In genomic region chr18:69951182-69951581, GRCh38 we compare ENCODE assay signal across 16 cellular contexts. TPM values are rescaled to one million over a fixed set of nuclear protein-coding genes. Genes with fewer than 3 reads are reported as not detected.
DNase-seq lines count a peak whose midpoint lies in the region; ATAC-seq, FAIRE-seq and TF ChIP-seq lines count a peak whose summit lies in the region.
"Had no signal": no experiment of that assay in that cellular context is flagged by ENCODE, and none has a peak within 500 bp of the region (broad histone marks: within the 10 kb centered on the region; RNA-seq: fewer than 3 reads in every experiment).

No MANE protein-coding gene starts in this region.

- no peaks in the 10 kb centered on the region for H3K27me3 Mint-ChIP-seq in CD4-positive, alpha-beta memory T cell

- no peaks in the 10 kb centered on the region for H3K9me3 ChIP-seq in CD4-positive, alpha-beta memory T cell (ENCODE audit: control insufficient read depth in 1 of 2, low read length in 2 of 2)
- H3K9me3 ChIP-seq in kidney (ENCODE audit: control insufficient read depth in 1 of 2, low read length in 2 of 2): no peaks in the 10 kb centered on the region
- H3K9me3 ChIP-seq in left ventricle myocardium inferior (replicated peaks): peaks cover 4% of the 10 kb centered on the region
- H3K9me3 ChIP-seq: neutrophil had no signal

- TF ChIP-seq CTCF in cardiac fibroblast (IDR thresholded peaks at IDR 0.05; ENCODE audit: low read depth, low read length) (no peak), kidney (IDR thresholded peaks at IDR 0.05; ENCODE audit: borderline replicate concordance, extremely low read depth, insufficient read depth) (no peak), left ventricle myocardium inferior (IDR thresholded peaks at IDR 0.05; ENCODE audit: borderline replicate concordance) (no peak)

- peak overlapping the region in 5 of 8 donors; percentile 46 to 55 (median 51) for H3K4me3 Mint-ChIP-seq in CD4-positive, alpha-beta memory T cell

- H3K36me3 Mint-ChIP-seq in CD4-positive, alpha-beta memory T cell: peaks cover 12 to 16% of the 10 kb centered on the region in 2 donors

- H3K4me1 ChIP-seq in CD4-positive, alpha-beta memory T cell (ENCODE audit: insufficient read depth, low read length): peaks cover 91% of the 10 kb centered on the region
- peaks cover 0 to 9% of the 10 kb centered on the region in 2 donors for H3K4me1 ChIP-seq in kidney (ENCODE audit: control insufficient read depth in 1 of 2, insufficient read depth in 1 of 2, low read depth in 1 of 2, low read length in 2 of 2)
- H3K4me1 ChIP-seq in left ventricle myocardium inferior: peaks cover 23% of the 10 kb centered on the region

- CTCF ChIA-PET in CD4-positive, alpha-beta memory T cell (lab: Charles Lee; ENCODE audit: partially characterized antibody): interaction anchor here (1.1 to 1.6 kb wide), 2 partner anchors 8 to 17 kb away, joined by 4 to 9 read pairs; no protein-coding TSS in a partner anchor

- no peaks in the 10 kb centered on the region for H3K36me3 ChIP-seq in CD4-positive, alpha-beta memory T cell (ENCODE audit: insufficient read depth, low read length)
- H3K36me3 ChIP-seq in kidney (ENCODE audit: control insufficient read depth in 1 of 2, insufficient read depth in 2 of 2, low read length in 2 of 2): peaks cover 0 to 5% of the 10 kb centered on the region in 2 donors
- H3K36me3 ChIP-seq in left ventricle myocardium inferior: no peaks in the 10 kb centered on the region
- H3K36me3 ChIP-seq: neutrophil had no signal

- no peak for ATAC-seq in HG02852 (IDR thresholded peaks at IDR 0.05; ENCODE audit: unreplicated experiment)
- ATAC-seq: activated naive CD4-positive, alpha-beta T cell treated with anti-CD3 and anti-CD28 coated beads, Interleukin-2, amount 50 U/mL, for 72 hours; left lobe of liver had no signal

- H3K9ac ChIP-seq in kidney (ENCODE audit: low read length in 2 of 2): no peak overlapping the region

- H3K27me3 ChIP-seq in CD4-positive, alpha-beta memory T cell (ENCODE audit: insufficient read depth, low read length): no peaks in the 10 kb centered on the region
- no peaks in the 10 kb centered on the region for H3K27me3 ChIP-seq in left ventricle myocardium inferior (ENCODE audit: low read depth)
- H3K27me3 ChIP-seq: neutrophil had no signal

- POLR2A ChIA-PET in CD4-positive, alpha-beta memory T cell (lab: Charles Lee; ENCODE audit: partially characterized antibody): interaction anchor here (1.0 to 11.0 kb wide), 2 partner anchors 9 to 16 kb away, joined by 3 to 240 read pairs; no protein-coding TSS in a partner anchor

- FAIRE-seq in kidney (lab: Jason Lieb, UNC): no peak
- FAIRE-seq: colon, small intestine had no signal

- peak overlapping the region; percentile 0 for H3K27ac ChIP-seq in CD4-positive, alpha-beta memory T cell (ENCODE audit: low read depth, low read length)
- H3K27ac ChIP-seq in kidney (ENCODE audit: low read depth in 2 of 2, low read length in 2 of 2) (no peak overlapping the region), left ventricle myocardium inferior (replicated peaks) (no peak overlapping the region)
- H3K27ac ChIP-seq: epithelial cell of prostate, neutrophil had no signal

- H3K27ac Mint-ChIP-seq in CD4-positive, alpha-beta memory T cell: peak overlapping the region in 6 of 7 donors; percentile 43 to 94 (median 78)

- H3K9me3 Mint-ChIP-seq in CD4-positive, alpha-beta memory T cell: no peaks in the 10 kb centered on the region

- H3K4me1 Mint-ChIP-seq in CD4-positive, alpha-beta memory T cell: peaks cover 22 to 34% (median 32%) of the 10 kb centered on the region in 4 donors

- intact Hi-C loops in CD4-positive, alpha-beta memory T cell (cut with micrococcal nuclease): loop anchor here (10.0 kb wide), 1 partner anchor 254 kb away; the partner anchor contains the start of gene RTTN
- intact Hi-C loops in kidney (cut with DNase I): no loop called here
- intact Hi-C loops in left ventricle myocardium inferior (cut with micrococcal nuclease): no loop called here

- no peak for DNase-seq in CD4-positive, alpha-beta memory T cell
- DNase-seq in HCEC 1CT: peak; percentile 2
- DNase-seq in cardiac fibroblast (ENCODE audit: low read depth in 2 of 2): peak; percentile 14 to 69
- peak; percentile 36 for DNase-seq in myocyte (ENCODE audit: low read depth)
- no peak for DNase-seq in kidney
- no peak for DNase-seq in retina
- no peak for DNase-seq in left ventricle myocardium inferior
- DNase-seq: COR-L47, hippocampal formation, small intestine had no signal

- H3K4me3 ChIP-seq in CD4-positive, alpha-beta memory T cell (ENCODE audit: low read length in 2 of 2): no peak overlapping the region
- H3K4me3 ChIP-seq in cardiac fibroblast (replicated peaks in 1 of 2; ENCODE audit: low read depth in 2 of 2, low read length in 2 of 2) (no peak overlapping the region), kidney (ENCODE audit: low read length in 2 of 2) (no peak overlapping the region), left ventricle myocardium inferior (no peak overlapping the region)

RNA-seq across cellular contexts. Expression of gene CD226, which starts 3.5 kb away (rescaled TPM):
- 10 to 100 TPM; 94.6 to 95.7 TPM for total RNA-seq in CD4-positive, alpha-beta memory T cell
- polyA plus RNA-seq in CD4-positive, alpha-beta memory T cell: 10 to 100 TPM; 67.2 to 73.1 TPM
- total RNA-seq in myocyte (0.16 TPM in 2 replicates), kidney (5.0 TPM), left ventricle myocardium inferior (0.91 TPM)
- polyA plus RNA-seq in myocyte (2012): 0.38 TPM
- polyA plus RNA-seq in kidney (ENCODE audit: insufficient read depth, low read depth, low replicate concordance): 0.28 TPM

Comparison
In these comparisons a context has a peak if more than half of its experiments do, and no peak if none do; other contexts are left out.
1. DNase-seq: peak in HCEC 1CT (single experiment), cardiac fibroblast (2 of 2) and myocyte (single experiment); none in CD4-positive, alpha-beta memory T cell (0 of 5), kidney (single experiment), retina (single experiment) and left ventricle myocardium inferior (single experiment).
2. RNA of gene CD226, which starts 3.5 kb away (total RNA-seq): 94.6 to 95.7 TPM in CD4-positive, alpha-beta memory T cell; 5.0 TPM in kidney (single experiment), 0.91 TPM in left ventricle myocardium inferior (single experiment) and 0.16 TPM in myocyte; every median in the first group is over 10 times any median in the second.